ENCODE assay signal across 1 cellular context in genomic region chrX:27987862-27988646, GRCh38.
TF ChIP-seq lines count a peak whose summit lies in the region.

No MANE protein-coding gene starts in this region.

TF ChIP-seq in GM12878, 131 proteins besides CTCF, POLR2A, EP300 and RAD21:
- TF ChIP-seq MTA2 (IDR thresholded peaks at IDR 0.05; ENCODE audit: low read depth) (no peak), SP1 (IDR thresholded peaks at IDR 0.05; ENCODE audit: low read depth, low read length) (no peak), RELB (IDR thresholded peaks at IDR 0.05; ENCODE audit: low read depth) (no peak), CREB1 (IDR thresholded peaks at IDR 0.05; ENCODE audit: low read depth) (no peak), LARP7 (IDR thresholded peaks at IDR 0.05) (no peak), IKZF2 (IDR thresholded peaks at IDR 0.05) (no peak), BMI1 (IDR thresholded peaks at IDR 0.05; ENCODE audit: borderline replicate concordance) (no peak)
